ENCODE assay signal across 1 cellular context in the genomic region with DNA sequence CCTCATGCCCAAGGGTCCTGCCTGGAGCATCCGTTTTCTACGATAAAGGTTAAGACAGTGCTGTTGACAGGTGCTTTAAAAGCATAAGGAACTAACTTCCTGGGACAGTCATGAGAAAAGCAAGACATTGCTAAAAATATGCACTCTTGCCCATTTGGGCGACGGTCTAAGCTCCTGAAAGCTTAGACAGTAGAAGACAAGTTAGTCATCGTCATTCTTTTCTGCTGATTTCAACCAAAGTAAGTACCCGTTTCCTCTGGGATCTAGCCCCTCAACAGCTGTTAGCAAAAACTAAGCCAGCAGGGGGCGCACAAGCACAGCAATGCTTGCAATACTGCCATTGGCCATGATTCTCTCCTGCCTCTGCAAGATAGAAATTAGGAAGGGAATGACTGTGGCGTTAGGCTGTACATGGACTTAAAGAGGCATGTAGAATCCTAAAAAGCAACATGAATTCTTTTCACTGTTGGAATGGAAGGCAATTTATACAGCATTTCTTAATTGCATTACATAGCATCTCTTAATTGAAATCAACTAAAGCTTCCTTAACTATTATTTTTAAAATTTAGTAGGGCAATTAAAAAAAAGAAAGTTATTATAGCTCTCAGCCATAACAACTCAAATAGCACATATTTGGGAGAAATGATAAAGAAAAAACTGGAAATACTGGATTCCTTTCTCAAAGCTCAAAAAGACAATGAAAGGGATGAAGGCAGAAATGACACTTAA.
TF ChIP-seq lines count a peak whose summit lies in the region.

No MANE protein-coding gene starts in this region.

TF ChIP-seq in K562, 482 proteins besides CTCF, POLR2A, EP300 and RAD21 (continued from another document):
- TF ChIP-seq RB1 (IDR thresholded peaks at IDR 0.05; ENCODE audit: low read depth) (0 out of 2 replicates have a peak, but pooled peaks have one; percentile 21), ZNF274 (IDR thresholded peaks at IDR 0.05; ENCODE audit: borderline replicate concordance, low read depth, low read length) (no peak), CREM (IDR thresholded peaks at IDR 0.05; ENCODE audit: low read depth) (0 out of 2 replicates have a peak, but pooled peaks have one; percentile 3), DACH1 (IDR thresholded peaks at IDR 0.05; ENCODE audit: partially characterized antibody) (peak; percentile 72), ZNF140 (CRISPR knock-in tag; IDR thresholded peaks at IDR 0.05) (no peak), SMC3 (conservative IDR thresholded peaks at IDR 0.05; ENCODE audit: insufficient read depth, low read depth, low read length) (peak; percentile 80)
- TF ChIP-seq, protein P1, sequence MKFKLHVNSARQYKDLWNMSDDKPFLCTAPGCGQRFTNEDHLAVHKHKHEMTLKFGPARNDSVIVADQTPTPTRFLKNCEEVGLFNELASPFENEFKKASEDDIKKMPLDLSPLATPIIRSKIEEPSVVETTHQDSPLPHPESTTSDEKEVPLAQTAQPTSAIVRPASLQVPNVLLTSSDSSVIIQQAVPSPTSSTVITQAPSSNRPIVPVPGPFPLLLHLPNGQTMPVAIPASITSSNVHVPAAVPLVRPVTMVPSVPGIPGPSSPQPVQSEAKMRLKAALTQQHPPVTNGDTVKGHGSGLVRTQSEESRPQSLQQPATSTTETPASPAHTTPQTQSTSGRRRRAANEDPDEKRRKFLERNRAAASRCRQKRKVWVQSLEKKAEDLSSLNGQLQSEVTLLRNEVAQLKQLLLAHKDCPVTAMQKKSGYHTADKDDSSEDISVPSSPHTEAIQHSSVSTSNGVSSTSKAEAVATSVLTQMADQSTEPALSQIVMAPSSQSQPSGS (CRISPR knock-in tag; IDR thresholded peaks at IDR 0.05): no peak
- TF ChIP-seq, protein P2, sequence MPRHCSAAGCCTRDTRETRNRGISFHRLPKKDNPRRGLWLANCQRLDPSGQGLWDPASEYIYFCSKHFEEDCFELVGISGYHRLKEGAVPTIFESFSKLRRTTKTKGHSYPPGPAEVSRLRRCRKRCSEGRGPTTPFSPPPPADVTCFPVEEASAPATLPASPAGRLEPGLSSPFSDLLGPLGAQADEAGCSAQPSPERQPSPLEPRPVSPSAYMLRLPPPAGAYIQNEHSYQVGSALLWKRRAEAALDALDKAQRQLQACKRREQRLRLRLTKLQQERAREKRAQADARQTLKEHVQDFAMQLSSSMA (CRISPR knock-in tag; IDR thresholded peaks at IDR 0.05): no peak
- TF ChIP-seq, protein P3, sequence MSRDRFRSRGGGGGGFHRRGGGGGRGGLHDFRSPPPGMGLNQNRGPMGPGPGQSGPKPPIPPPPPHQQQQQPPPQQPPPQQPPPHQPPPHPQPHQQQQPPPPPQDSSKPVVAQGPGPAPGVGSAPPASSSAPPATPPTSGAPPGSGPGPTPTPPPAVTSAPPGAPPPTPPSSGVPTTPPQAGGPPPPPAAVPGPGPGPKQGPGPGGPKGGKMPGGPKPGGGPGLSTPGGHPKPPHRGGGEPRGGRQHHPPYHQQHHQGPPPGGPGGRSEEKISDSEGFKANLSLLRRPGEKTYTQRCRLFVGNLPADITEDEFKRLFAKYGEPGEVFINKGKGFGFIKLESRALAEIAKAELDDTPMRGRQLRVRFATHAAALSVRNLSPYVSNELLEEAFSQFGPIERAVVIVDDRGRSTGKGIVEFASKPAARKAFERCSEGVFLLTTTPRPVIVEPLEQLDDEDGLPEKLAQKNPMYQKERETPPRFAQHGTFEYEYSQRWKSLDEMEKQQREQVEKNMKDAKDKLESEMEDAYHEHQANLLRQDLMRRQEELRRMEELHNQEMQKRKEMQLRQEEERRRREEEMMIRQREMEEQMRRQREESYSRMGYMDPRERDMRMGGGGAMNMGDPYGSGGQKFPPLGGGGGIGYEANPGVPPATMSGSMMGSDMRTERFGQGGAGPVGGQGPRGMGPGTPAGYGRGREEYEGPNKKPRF (IDR thresholded peaks at IDR 0.05; ENCODE audit: low read depth, low read length): no peak
- TF ChIP-seq, protein P4, sequence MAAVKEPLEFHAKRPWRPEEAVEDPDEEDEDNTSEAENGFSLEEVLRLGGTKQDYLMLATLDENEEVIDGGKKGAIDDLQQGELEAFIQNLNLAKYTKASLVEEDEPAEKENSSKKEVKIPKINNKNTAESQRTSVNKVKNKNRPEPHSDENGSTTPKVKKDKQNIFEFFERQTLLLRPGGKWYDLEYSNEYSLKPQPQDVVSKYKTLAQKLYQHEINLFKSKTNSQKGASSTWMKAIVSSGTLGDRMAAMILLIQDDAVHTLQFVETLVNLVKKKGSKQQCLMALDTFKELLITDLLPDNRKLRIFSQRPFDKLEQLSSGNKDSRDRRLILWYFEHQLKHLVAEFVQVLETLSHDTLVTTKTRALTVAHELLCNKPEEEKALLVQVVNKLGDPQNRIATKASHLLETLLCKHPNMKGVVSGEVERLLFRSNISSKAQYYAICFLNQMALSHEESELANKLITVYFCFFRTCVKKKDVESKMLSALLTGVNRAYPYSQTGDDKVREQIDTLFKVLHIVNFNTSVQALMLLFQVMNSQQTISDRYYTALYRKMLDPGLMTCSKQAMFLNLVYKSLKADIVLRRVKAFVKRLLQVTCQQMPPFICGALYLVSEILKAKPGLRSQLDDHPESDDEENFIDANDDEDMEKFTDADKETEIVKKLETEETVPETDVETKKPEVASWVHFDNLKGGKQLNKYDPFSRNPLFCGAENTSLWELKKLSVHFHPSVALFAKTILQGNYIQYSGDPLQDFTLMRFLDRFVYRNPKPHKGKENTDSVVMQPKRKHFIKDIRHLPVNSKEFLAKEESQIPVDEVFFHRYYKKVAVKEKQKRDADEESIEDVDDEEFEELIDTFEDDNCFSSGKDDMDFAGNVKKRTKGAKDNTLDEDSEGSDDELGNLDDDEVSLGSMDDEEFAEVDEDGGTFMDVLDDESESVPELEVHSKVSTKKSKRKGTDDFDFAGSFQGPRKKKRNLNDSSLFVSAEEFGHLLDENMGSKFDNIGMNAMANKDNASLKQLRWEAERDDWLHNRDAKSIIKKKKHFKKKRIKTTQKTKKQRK (IDR thresholded peaks at IDR 0.05; ENCODE audit: borderline replicate concordance, low read depth, low read length): no peak
